In genomic region chr6:62103186-62103859, GRCh38 we compare ENCODE assay signal across 21 cellular contexts.
"Had no signal": no experiment of that assay in that cellular context is flagged by ENCODE, and none has a peak within 500 bp of the region (broad histone marks: within the 10 kb centered on the region; RNA-seq: fewer than 3 reads in every experiment).

No MANE protein-coding gene starts in this region.

- H3K27me3 ChIP-seq: SJSA1 had no signal

- FAIRE-seq: RCC 7860 had no signal

- H3K4me3 ChIP-seq: SJSA1, SK-N-MC had no signal

- DNase-seq: KBM-7, MV-4-11, NCI-H1048, NCI-H1105, NCI-H1417, NCI-H1436 treated with DMSO at 0.1 percent for 48 hours, NCI-H1694, NCI-H187 treated with DMSO at 0.1 percent for 48 hours, NCI-H2029 treated with DMSO at 0.1 percent for 48 hours, NCI-H2171 treated with DMSO at 0.1 percent for 48 hours, NCI-H345, NCI-H446 treated with DMSO at 0.1 percent for 48 hours, NCI-H510A treated with DMSO at 0.1 percent for 48 hours, NCI-H526 treated with DMSO at 0.1 percent for 48 hours, NCI-H748 treated with DMSO at 0.1 percent for 48 hours, Right ventricle myocardium superior, RPMI8226, SIG-M5 had no signal

- H3K36me3 ChIP-seq: SJSA1 had no signal

- H3K27ac ChIP-seq: SJSA1, SK-N-MC had no signal

- H3K4me1 ChIP-seq: SJSA1 had no signal

- H3K9me3 ChIP-seq: SJSA1 had no signal
